ENCODE assay signal across 1 cellular context in genomic region chr5:94469889-94470288, GRCh38.
TF ChIP-seq lines count a peak whose summit lies in the region.

No MANE protein-coding gene starts in this region.

TF ChIP-seq in SK-N-SH, 30 proteins besides CTCF, POLR2A, EP300 and RAD21 (continued from another document):
- TF ChIP-seq ZBTB33 (IDR thresholded peaks at IDR 0.05; ENCODE audit: borderline replicate concordance, low read depth) (peak; percentile 52; the same call in 1 of the 2 replicates), YY1 (IDR thresholded peaks at IDR 0.05; ENCODE audit: low read depth) (no peak), CHD2 (IDR thresholded peaks at IDR 0.05; ENCODE audit: low read length, partially characterized antibody) (peak; percentile 82), JUND (IDR thresholded peaks at IDR 0.05) (peak; percentile 92), SIN3A (IDR thresholded peaks at IDR 0.05; ENCODE audit: borderline replicate concordance, low read depth, low read length) (no peak), EZH2phosphoT487 (IDR thresholded peaks at IDR 0.05; ENCODE audit: borderline replicate concordance, low read depth) (no peak), ELF1 (IDR thresholded peaks at IDR 0.05) (no peak), USF2 (IDR thresholded peaks at IDR 0.05; ENCODE audit: borderline replicate concordance, low read depth, low read length) (no peak), RCOR1 (IDR thresholded peaks at IDR 0.05; ENCODE audit: low read length) (peak; percentile 97), TAF1 (IDR thresholded peaks at IDR 0.05; ENCODE audit: borderline replicate concordance, low read depth, low read length) (no peak), NRF1 (IDR thresholded peaks at IDR 0.05; ENCODE audit: low read depth, low read length) (no peak), NFIC (IDR thresholded peaks at IDR 0.05; ENCODE audit: borderline replicate concordance) (peak; percentile 88), MXI1 (IDR thresholded peaks at IDR 0.05; ENCODE audit: low read depth, low read length) (no peak), USF1 (IDR thresholded peaks at IDR 0.05; ENCODE audit: borderline replicate concordance, low read depth) (no peak), POLR2AphosphoS5 (IDR thresholded peaks at IDR 0.05; ENCODE audit: low read depth, low read length) (peak; percentile 87), FOXM1 (IDR thresholded peaks at IDR 0.05; ENCODE audit: low read depth) (peak; percentile 76; the same call in 1 of the 2 replicates), TEAD4 (IDR thresholded peaks at IDR 0.05; ENCODE audit: borderline replicate concordance, insufficient read depth) (peak; percentile 91)
TF ChIP-seq in SK-N-SH: peak in this region for 16.
